1 cellular context compared by ENCODE assay signal in the genomic region with DNA sequence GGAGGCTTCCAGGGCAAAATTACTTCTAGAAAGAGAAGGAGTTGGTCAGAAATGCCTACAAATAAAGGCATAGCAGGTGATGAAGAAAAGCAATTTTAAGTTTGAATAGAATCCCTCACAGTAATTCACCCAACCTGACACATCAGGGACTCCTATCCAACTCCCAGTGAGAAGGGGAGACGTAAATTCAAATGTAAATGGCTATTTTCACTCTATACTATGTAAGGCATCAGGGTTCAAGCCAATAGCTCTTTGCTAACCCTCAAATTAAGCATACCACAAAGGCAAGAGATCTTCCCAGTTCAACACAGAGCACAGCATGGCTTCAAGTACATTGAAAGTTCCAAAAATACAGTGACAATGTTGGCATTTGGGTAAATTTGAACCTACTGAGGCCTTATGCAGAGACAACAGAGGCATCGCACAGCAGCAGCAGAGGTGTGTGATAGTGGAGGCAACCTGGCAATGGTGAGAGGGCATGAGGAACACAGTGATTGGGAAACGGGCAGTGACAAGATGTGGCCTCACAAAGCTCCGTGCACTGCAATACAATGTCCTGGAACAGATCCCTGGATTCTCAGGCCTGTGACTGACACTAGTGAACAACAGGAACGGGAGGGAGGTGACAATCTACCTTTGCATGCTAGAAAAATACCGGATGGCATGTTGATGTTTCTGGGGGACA.
TF ChIP-seq lines count a peak whose summit lies in the region.

No MANE protein-coding gene starts in this region.

TF ChIP-seq in GM23338, 12 proteins besides CTCF, POLR2A, EP300 and RAD21 (continued from another document):
- TF ChIP-seq, protein P1, sequence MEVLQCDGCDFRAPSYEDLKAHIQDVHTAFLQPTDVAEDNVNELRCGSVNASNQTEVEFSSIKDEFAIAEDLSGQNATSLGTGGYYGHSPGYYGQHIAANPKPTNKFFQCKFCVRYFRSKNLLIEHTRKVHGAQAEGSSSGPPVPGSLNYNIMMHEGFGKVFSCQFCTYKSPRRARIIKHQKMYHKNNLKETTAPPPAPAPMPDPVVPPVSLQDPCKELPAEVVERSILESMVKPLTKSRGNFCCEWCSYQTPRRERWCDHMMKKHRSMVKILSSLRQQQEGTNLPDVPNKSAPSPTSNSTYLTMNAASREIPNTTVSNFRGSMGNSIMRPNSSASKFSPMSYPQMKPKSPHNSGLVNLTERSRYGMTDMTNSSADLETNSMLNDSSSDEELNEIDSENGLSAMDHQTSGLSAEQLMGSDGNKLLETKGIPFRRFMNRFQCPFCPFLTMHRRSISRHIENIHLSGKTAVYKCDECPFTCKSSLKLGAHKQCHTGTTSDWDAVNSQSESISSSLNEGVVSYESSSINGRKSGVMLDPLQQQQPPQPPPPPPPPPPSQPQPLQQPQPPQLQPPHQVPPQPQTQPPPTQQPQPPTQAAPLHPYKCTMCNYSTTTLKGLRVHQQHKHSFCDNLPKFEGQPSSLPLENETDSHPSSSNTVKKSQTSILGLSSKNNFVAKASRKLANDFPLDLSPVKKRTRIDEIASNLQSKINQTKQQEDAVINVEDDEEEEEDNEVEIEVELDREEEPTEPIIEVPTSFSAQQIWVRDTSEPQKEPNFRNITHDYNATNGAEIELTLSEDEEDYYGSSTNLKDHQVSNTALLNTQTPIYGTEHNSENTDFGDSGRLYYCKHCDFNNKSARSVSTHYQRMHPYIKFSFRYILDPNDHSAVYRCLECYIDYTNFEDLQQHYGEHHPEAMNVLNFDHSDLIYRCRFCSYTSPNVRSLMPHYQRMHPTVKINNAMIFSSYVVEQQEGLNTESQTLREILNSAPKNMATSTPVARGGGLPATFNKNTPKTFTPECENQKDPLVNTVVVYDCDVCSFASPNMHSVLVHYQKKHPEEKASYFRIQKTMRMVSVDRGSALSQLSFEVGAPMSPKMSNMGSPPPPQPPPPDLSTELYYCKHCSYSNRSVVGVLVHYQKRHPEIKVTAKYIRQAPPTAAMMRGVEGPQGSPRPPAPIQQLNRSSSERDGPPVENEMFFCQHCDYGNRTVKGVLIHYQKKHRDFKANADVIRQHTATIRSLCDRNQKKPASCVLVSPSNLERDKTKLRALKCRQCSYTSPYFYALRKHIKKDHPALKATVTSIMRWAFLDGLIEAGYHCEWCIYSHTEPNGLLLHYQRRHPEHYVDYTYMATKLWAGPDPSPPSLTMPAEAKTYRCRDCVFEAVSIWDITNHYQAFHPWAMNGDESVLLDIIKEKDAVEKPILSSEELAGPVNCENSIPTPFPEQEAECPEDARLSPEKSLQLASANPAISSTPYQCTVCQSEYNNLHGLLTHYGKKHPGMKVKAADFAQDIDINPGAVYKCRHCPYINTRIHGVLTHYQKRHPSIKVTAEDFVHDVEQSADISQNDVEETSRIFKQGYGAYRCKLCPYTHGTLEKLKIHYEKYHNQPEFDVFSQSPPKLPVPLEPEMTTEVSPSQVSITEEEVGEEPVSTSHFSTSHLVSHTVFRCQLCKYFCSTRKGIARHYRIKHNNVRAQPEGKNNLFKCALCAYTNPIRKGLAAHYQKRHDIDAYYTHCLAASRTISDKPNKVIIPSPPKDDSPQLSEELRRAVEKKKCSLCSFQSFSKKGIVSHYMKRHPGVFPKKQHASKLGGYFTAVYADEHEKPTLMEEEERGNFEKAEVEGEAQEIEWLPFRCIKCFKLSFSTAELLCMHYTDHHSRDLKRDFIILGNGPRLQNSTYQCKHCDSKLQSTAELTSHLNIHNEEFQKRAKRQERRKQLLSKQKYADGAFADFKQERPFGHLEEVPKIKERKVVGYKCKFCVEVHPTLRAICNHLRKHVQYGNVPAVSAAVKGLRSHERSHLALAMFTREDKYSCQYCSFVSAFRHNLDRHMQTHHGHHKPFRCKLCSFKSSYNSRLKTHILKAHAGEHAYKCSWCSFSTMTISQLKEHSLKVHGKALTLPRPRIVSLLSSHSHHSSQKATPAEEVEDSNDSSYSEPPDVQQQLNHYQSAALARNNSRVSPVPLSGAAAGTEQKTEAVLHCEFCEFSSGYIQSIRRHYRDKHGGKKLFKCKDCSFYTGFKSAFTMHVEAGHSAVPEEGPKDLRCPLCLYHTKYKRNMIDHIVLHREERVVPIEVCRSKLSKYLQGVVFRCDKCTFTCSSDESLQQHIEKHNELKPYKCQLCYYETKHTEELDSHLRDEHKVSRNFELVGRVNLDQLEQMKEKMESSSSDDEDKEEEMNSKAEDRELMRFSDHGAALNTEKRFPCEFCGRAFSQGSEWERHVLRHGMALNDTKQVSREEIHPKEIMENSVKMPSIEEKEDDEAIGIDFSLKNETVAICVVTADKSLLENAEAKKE (CRISPR knock-in tag; IDR thresholded peaks at IDR 0.05) = peak; percentile 33; the same call in 1 of the 2 replicates
TF ChIP-seq in GM23338: peak in this region for 1.
